8 cellular contexts compared by ENCODE assay signal in the genomic region with DNA sequence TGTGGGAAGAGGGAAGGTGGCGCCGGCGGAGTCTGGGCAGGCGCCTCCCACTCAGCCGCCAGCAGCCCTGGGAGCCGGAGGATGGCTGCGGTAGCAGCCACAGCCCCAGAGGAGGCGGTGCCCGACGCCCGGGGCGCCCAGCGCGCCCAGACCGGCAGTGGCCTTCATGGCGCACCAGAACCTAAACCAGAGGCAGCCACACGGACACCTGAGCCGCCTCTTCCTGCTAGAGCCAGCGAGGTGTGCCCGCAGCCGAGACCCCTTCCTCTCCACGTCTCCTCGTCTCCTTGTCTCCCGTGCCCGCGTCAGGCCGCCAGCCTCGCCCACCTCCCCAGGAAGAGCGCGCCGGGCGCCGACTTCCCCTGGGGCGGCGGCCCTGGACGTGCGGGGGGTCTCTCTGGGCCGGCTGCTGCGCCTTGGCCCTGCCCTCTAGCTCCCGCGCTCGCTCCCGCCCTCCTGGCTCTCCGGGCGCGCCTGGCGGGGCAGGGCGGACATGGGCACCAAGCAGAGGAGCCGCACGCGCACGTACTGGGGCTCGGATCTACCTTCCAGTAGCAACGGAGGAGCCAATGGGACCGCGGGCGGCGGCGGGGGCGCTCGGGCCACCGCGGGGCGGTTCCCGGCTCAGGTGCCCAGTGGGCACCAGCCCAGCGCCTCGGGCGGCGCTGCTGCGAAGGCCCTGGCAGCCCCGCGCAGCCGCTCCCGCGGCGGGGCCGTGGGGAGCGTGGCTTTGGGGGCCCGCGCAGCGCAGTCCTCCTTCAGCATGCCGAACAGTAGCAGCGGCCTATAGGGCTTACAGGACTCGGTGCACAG. TPM values are rescaled to one million over a fixed set of nuclear protein-coding genes. Genes with fewer than 3 reads are reported as not detected.
DNase-seq lines count a peak whose midpoint lies in the region; ATAC-seq and TF ChIP-seq lines count a peak whose summit lies in the region.

No MANE protein-coding gene starts in this region.

- peaks cover 89% of the 10 kb centered on the region for H3K27me3 Mint-ChIP-seq in activated naive CD4-positive, alpha-beta T cell treated with anti-CD3 and anti-CD28 coated beads, Interleukin-2, amount 10 ng/mL, durations not matched to agents 7 days and 5 days

- no peak overlapping the region for H3K27ac Mint-ChIP-seq in activated naive CD4-positive, alpha-beta T cell treated with anti-CD3 and anti-CD28 coated beads, Interleukin-2, amount 10 ng/mL, durations not matched to agents 7 days and 5 days

- H2AFZ ChIP-seq in parathyroid adenoma = peak overlapping the region; percentile 99

- H3K36me3 ChIP-seq in adipocyte (ENCODE audit: control insufficient read depth, insufficient read depth, low read length, severe bottlenecking) (no peaks in the 10 kb centered on the region), parathyroid adenoma (ENCODE audit: control insufficient read depth, insufficient read depth, low read length) (no peaks in the 10 kb centered on the region)

- intact Hi-C loops in left ventricle myocardium superior (cut with micrococcal nuclease) = no loop called here

- H3K4me1 ChIP-seq in adipocyte (ENCODE audit: control insufficient read depth, insufficient read depth, low read length) (peaks cover 4% of the 10 kb centered on the region), parathyroid adenoma (peaks cover 14% of the 10 kb centered on the region)

- ATAC-seq in left ventricle myocardium superior = peak; percentile 94
- no peak for ATAC-seq in HG02571 (IDR thresholded peaks at IDR 0.05; ENCODE audit: unreplicated experiment)
- ATAC-seq in GM21515 (IDR thresholded peaks at IDR 0.05; ENCODE audit: unreplicated experiment) = no peak

- H3K9me3 ChIP-seq in adipocyte (ENCODE audit: control insufficient read depth, low read length) (peaks cover 14% of the 10 kb centered on the region), parathyroid adenoma (ENCODE audit: control insufficient read depth, low read length) (no peaks in the 10 kb centered on the region)

- peak overlapping the region; percentile 99 for H3K27ac ChIP-seq in parathyroid adenoma

- no peaks in the 10 kb centered on the region for H3K79me2 ChIP-seq in parathyroid adenoma

- no peaks in the 10 kb centered on the region for H3K9me3 Mint-ChIP-seq in activated naive CD4-positive, alpha-beta T cell treated with anti-CD3 and anti-CD28 coated beads, Interleukin-2, amount 10 ng/mL, durations not matched to agents 7 days and 5 days

- peaks cover 13% of the 10 kb centered on the region for H3K4me1 Mint-ChIP-seq in activated naive CD4-positive, alpha-beta T cell treated with anti-CD3 and anti-CD28 coated beads, Interleukin-2, amount 10 ng/mL, durations not matched to agents 7 days and 5 days

- no peaks in the 10 kb centered on the region for H3K36me3 Mint-ChIP-seq in activated naive CD4-positive, alpha-beta T cell treated with anti-CD3 and anti-CD28 coated beads, Interleukin-2, amount 10 ng/mL, durations not matched to agents 7 days and 5 days

- peaks cover 51% of the 10 kb centered on the region for H3K27me3 ChIP-seq in adipocyte (replicated peaks; ENCODE audit: control insufficient read depth, insufficient read depth, low read length)
- no peaks in the 10 kb centered on the region for H3K27me3 ChIP-seq in parathyroid adenoma (ENCODE audit: control insufficient read depth, insufficient read depth, low read length)

- peak; percentile 36 for TF ChIP-seq CTCF in parathyroid adenoma (IDR thresholded peaks at IDR 0.05)

- H3K9ac ChIP-seq in adipocyte (ENCODE audit: low read length) (peak overlapping the region; percentile 39), parathyroid adenoma (peak overlapping the region; percentile 81)

- CTCF ChIA-PET in activated naive CD4-positive, alpha-beta T cell treated with anti-CD3 and anti-CD28 coated beads, Interleukin-2, amount 10 ng/mL, durations not matched to agents 7 days and 5 days (lab: Charles Lee) = interaction anchor here (1.2 kb wide), 1 partner anchor 63 kb away, joined by 3 read pairs; no protein-coding TSS in a partner anchor

- H3K4me3 ChIP-seq in adipocyte (ENCODE audit: low read length) (peak overlapping the region; percentile 80), parathyroid adenoma (ENCODE audit: low read depth, low read length) (peak overlapping the region; percentile 73)

- peak overlapping the region; percentile 92 for H3K4me2 ChIP-seq in parathyroid adenoma (ENCODE audit: low read length)

- DNase-seq in activated naive CD4-positive, alpha-beta T cell treated with anti-CD3 and anti-CD28 coated beads, Interleukin-2, amount 10 ng/mL, durations not matched to agents 7 days and 5 days = peak; percentile 42
- DNase-seq in activated naive CD4-positive, alpha-beta T cell treated with Interleukin-2 at 50 U/mL for 16 hours = no peak
- DNase-seq in NCI-H2107 treated with DMSO at 0.1 percent for 48 hours (lab: John Stamatoyannopoulos, UW; ENCODE audit: unreplicated experiment) (peak; percentile 10), adipocyte (ENCODE audit: low read depth) (peak; percentile 65), left ventricle myocardium superior (peak; percentile 77)

- peak overlapping the region; percentile 59 for H3K4me3 Mint-ChIP-seq in activated naive CD4-positive, alpha-beta T cell treated with anti-CD3 and anti-CD28 coated beads, Interleukin-2, amount 10 ng/mL, durations not matched to agents 7 days and 5 days

RNA-seq across cellular contexts. Expression of a gene that starts 33.0 kb away (rescaled TPM):
- 0.69 TPM for total RNA-seq in left ventricle myocardium superior
